ENCODE assay signal across 1 cellular context in genomic region chr6:75824160-75824559, GRCh38.
TF ChIP-seq lines count a peak whose summit lies in the region.

No MANE protein-coding gene starts in this region.

TF ChIP-seq in GM12878, 131 proteins besides CTCF, POLR2A, EP300 and RAD21 (continued from another document):
- TF ChIP-seq ATF2 (IDR thresholded peaks at IDR 0.05; ENCODE audit: low read length) (no peak), HDAC6 (IDR thresholded peaks at IDR 0.05; ENCODE audit: unreplicated experiment) (no peak), BCL3 (IDR thresholded peaks at IDR 0.05; ENCODE audit: borderline replicate concordance, insufficient read depth, low read depth, low read length, poor library complexity, severe bottlenecking) (no peak), PRDM15 (CRISPR knock-in tag; IDR thresholded peaks at IDR 0.05) (no peak), NFYA (IDR thresholded peaks at IDR 0.05; ENCODE audit: borderline replicate concordance, low read depth, low read length) (no peak), PKNOX1 (IDR thresholded peaks at IDR 0.05) (peak; percentile 68; the same call in 1 of the 2 replicates), MEF2A (IDR thresholded peaks at IDR 0.05; ENCODE audit: insufficient read depth, low read depth, low read length) (no peak), MTA2 (IDR thresholded peaks at IDR 0.05; ENCODE audit: low read depth) (peak; percentile 67; the same call in 1 of the 2 replicates), NFXL1 (IDR thresholded peaks at IDR 0.05; ENCODE audit: borderline replicate concordance) (no peak)
